22 cellular contexts compared by ENCODE assay signal in genomic region chr6:90687751-90688380, GRCh38.
"Had no signal": no experiment of that assay in that cellular context is flagged by ENCODE, and none has a peak within 500 bp of the region (broad histone marks: within the 10 kb centered on the region; RNA-seq: fewer than 3 reads in every experiment).

No MANE protein-coding gene starts in this region.

- H3K9ac ChIP-seq: parathyroid adenoma had no signal

- DNase-seq: effector memory CD8-positive, alpha-beta T cell; glutamatergic neuron; islet precursor cell; retina; stimulated activated CD4-positive, alpha-beta T cell treated with anti-CD3 and anti-CD28 coated beads, Interleukin-12 subunit alpha, Interleukin-12 subunit beta, amount 100 ng/mL, for 4 hours; stimulated activated CD4-positive, alpha-beta T cell treated with anti-CD3 and anti-CD28 coated beads, Interleukin-2, amount 100 ng/mL, for 48 hours; stimulated activated naive CD4-positive, alpha-beta T cell treated with Interleukin-2 at 50 U/mL for 16 hours; thyroid gland; upper lobe of right lung had no signal

- H3K4me3 ChIP-seq: esophagus muscularis mucosa, gastroesophageal sphincter, prostate gland, skin epidermis, suprapubic skin, thyroid gland, upper lobe of right lung, vagina had no signal

- H3K27me3 Mint-ChIP-seq: dendritic cell treated with granulocyte-macrophage colony-stimulating factor and Interleukin-4, amounts not matched to agents 40 ng/mL and 50 ng/mL, for 4 days had no signal

- H3K4me1 ChIP-seq: esophagus muscularis mucosa, gastroesophageal sphincter, parathyroid adenoma, prostate gland, suprapubic skin, thyroid gland, upper lobe of right lung, vagina had no signal

- H2AFZ ChIP-seq: parathyroid adenoma had no signal

- H3K4me3 Mint-ChIP-seq: dendritic cell treated with granulocyte-macrophage colony-stimulating factor and Interleukin-4, amounts not matched to agents 40 ng/mL and 50 ng/mL, for 4 days; effector memory CD8-positive, alpha-beta T cell; mesothelial cell of epicardium; nephron had no signal

- H3K9me3 ChIP-seq: esophagus muscularis mucosa, gastroesophageal sphincter, prostate gland, suprapubic skin, thyroid gland, upper lobe of right lung, vagina had no signal

- H3K36me3 ChIP-seq: esophagus muscularis mucosa, gastroesophageal sphincter, prostate gland, suprapubic skin, thyroid gland, upper lobe of right lung, vagina had no signal

- H3K9me3 Mint-ChIP-seq: dendritic cell treated with granulocyte-macrophage colony-stimulating factor and Interleukin-4, amounts not matched to agents 40 ng/mL and 50 ng/mL, for 4 days; mesothelial cell of epicardium; nephron had no signal

- H3K36me3 Mint-ChIP-seq: mesothelial cell of epicardium had no signal

- ATAC-seq: effector memory CD8-positive, alpha-beta T cell; gastroesophageal sphincter; left lobe of liver; sciatic nerve; upper lobe of right lung had no signal

- H3K79me2 ChIP-seq: parathyroid adenoma had no signal

- H3K27ac Mint-ChIP-seq: dendritic cell treated with granulocyte-macrophage colony-stimulating factor and Interleukin-4, amounts not matched to agents 40 ng/mL and 50 ng/mL, for 4 days; effector memory CD8-positive, alpha-beta T cell; mesothelial cell of epicardium; nephron had no signal

- H3K4me1 Mint-ChIP-seq: mesothelial cell of epicardium, nephron had no signal

- H3K27ac ChIP-seq: epithelial cell of prostate, esophagus muscularis mucosa, gastroesophageal sphincter, parathyroid adenoma, prostate gland, skin epidermis, suprapubic skin, thyroid gland, upper lobe of right lung, vagina had no signal

- H3K27me3 ChIP-seq: esophagus muscularis mucosa, gastroesophageal sphincter, suprapubic skin, thyroid gland, upper lobe of right lung, vagina had no signal
